Comparison of ENCODE assay signal across 16 cellular contexts in the genomic region with DNA sequence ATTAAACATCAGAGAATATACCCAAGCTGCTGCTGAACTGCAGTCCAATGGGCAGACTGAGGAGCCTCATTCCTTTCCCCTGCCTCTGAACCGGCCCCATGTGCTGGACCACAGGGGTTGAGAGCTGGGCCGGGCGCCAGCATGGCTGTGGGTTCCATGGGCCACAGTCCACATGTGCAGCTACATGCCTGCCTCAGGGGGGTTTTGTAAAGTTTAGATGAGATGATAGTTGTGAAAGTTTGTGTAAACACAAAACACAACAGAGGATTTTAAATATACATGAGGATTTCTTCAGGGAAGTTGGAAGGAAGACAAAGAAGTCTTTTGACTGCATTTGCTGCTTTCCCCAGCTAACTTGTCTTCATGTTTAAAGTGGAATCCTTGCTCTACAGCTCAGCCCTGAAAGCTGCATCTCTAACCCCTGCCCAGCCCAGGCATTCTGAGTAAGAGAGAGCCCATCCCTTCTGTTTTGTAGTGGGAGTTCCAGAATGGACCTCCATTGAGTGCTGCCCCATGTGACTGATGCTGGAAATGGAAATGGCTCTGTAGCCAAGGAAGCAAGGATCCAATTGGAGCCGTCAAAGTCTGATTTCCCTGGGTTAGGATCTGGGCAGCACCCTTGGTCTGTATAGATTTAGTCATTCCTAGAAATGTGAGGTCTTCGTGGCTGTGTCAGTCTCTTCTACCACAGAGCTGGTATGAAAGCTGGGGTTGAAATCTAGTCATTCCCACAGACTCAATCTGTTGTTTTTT. TPM values are rescaled to one million over a fixed set of nuclear protein-coding genes. Genes with fewer than 3 reads are reported as not detected.
DNase-seq lines count a peak whose midpoint lies in the region; ATAC-seq and TF ChIP-seq lines count a peak whose summit lies in the region.
"Had no signal": no experiment of that assay in that cellular context is flagged by ENCODE, and none has a peak within 500 bp of the region (broad histone marks: within the 10 kb centered on the region; RNA-seq: fewer than 3 reads in every experiment).

No MANE protein-coding gene starts in this region.

- no peak overlapping the region for H3K27ac ChIP-seq in upper lobe of right lung
- H3K27ac ChIP-seq: 22Rv1, ascending aorta, esophagus muscularis mucosa, neutrophil had no signal

- H3K4me3 ChIP-seq in MG63 (no peak overlapping the region), fibroblast of pulmonary artery (replicated peaks; ENCODE audit: low read depth, low read length) (no peak overlapping the region), retinal pigment epithelial cell (ENCODE audit: low read length) (no peak overlapping the region), upper lobe of right lung (no peak overlapping the region)
- H3K4me3 ChIP-seq: ascending aorta, esophagus muscularis mucosa had no signal

- no peak for ATAC-seq in HG02571 (IDR thresholded peaks at IDR 0.05; ENCODE audit: unreplicated experiment)
- ATAC-seq in upper lobe of right lung, result no peak
- ATAC-seq: HCT116, left cardiac atrium had no signal

- DNase-seq in DMS 273 (lab: John Stamatoyannopoulos, UW; ENCODE audit: unreplicated experiment), result peak; percentile 28
- DNase-seq in DMS 273 treated with DMSO at 0.1 percent for 48 hours (lab: John Stamatoyannopoulos, UW), result no peak
- peak; percentile 54 for DNase-seq in MG63
- DNase-seq in fibroblast of pulmonary artery (ENCODE audit: low read depth), result peak; percentile 36
- DNase-seq in retinal pigment epithelial cell (ENCODE audit: low read depth), result no peak
- no peak for DNase-seq in putamen (ENCODE audit: low spot score)
- no peak for DNase-seq in upper lobe of right lung
- DNase-seq: DMS79 treated with DMSO at 0.1 percent for 48 hours, left cardiac atrium, NCI-H446 treated with DMSO at 0.1 percent for 48 hours had no signal

- H3K27me3 ChIP-seq in MG63 (no peaks in the 10 kb centered on the region; the same call in 1 of the 2 replicates), upper lobe of right lung (no peaks in the 10 kb centered on the region)
- H3K27me3 ChIP-seq: ascending aorta, esophagus muscularis mucosa had no signal

- H3K36me3 ChIP-seq in MG63, result no peaks in the 10 kb centered on the region
- H3K36me3 ChIP-seq in upper lobe of right lung, result no peaks in the 10 kb centered on the region
- H3K36me3 ChIP-seq: ascending aorta, esophagus muscularis mucosa, neutrophil had no signal

- TF ChIP-seq CTCF in fibroblast of pulmonary artery (IDR thresholded peaks at IDR 0.05; ENCODE audit: low read length, missing control alignments), result peak; percentile 3
- peak; percentile 8 for TF ChIP-seq CTCF in retinal pigment epithelial cell (conservative IDR thresholded peaks at IDR 0.05; ENCODE audit: low read depth, low read length)
- no peak for TF ChIP-seq CTCF in upper lobe of right lung (IDR thresholded peaks at IDR 0.05)

- H3K4me1 ChIP-seq in upper lobe of right lung, result no peaks in the 10 kb centered on the region
- H3K4me1 ChIP-seq: ascending aorta, esophagus muscularis mucosa had no signal

- H3K9me3 ChIP-seq in MG63 (no peaks in the 10 kb centered on the region), upper lobe of right lung (no peaks in the 10 kb centered on the region)
- H3K9me3 ChIP-seq: ascending aorta, esophagus muscularis mucosa, neutrophil had no signal

- intact Hi-C loops in upper lobe of right lung (cut with DNase I), result no loop called here

RNA-seq across cellular contexts. Expression of gene SLC12A8, which starts 17.5 kb away (rescaled TPM):
- total RNA-seq in MG63 (2014; rRNA removed; shearing (Covaris generic); ENCODE audit: low replicate concordance), result 28.7 and 52.7 TPM in 2 replicates
- total RNA-seq in upper lobe of right lung, result 11.8 TPM
- total RNA-seq: ascending aorta had no signal

Comparison
In these comparisons a context has a peak if more than half of its experiments do, and no peak if none do; other contexts are left out.
1. DNase-seq: peak in DMS 273 (single experiment), MG63 (single experiment) and fibroblast of pulmonary artery (single experiment); none in DMS 273 treated with DMSO at 0.1 percent for 48 hours (single experiment), retinal pigment epithelial cell (single experiment), putamen (single experiment) and upper lobe of right lung (single experiment).